ENCODE assay signal across 8 cellular contexts in the genomic region with DNA sequence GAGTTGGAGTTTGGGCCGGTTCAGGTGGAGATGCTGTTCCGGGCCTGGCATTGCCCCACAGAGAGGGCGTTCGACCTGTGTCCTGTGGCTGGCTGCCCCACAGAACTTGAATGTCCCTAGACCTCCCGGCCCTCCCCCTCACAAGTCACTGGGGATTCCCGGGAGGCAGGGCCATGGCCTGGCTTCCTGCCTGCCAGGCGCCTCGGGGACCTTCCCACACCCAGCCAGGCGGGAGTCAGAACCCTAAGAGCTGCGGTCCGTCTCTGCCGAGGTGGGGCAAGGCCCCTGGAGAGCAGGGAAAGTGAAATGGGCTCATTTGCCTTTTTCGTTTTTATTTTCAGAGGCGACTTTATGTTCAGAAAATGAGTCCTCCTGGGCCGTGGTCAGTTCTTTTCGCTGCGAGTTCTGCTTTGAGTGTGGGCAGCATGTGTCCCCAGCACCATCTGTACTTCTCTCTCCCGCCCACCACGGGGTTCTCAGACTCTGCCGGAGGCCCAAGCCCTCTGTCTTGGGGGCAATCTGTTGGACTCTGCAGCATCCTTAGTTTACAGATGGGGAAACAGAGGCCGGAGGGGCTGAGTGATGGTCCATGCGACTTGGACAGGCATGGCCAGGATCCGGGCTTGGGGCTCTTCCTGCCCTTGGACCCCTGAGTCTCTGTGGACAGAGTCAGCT. TPM values are rescaled to one million over a fixed set of nuclear protein-coding genes. Genes with fewer than 3 reads are reported as not detected.
DNase-seq lines count a peak whose midpoint lies in the region; ATAC-seq and TF ChIP-seq lines count a peak whose summit lies in the region.

No MANE protein-coding gene starts in this region.

- no peaks in the 10 kb centered on the region for H3K9me2 ChIP-seq in Karpas-422 (replicated peaks; ENCODE audit: insufficient read depth, low read length)

- H3K4me3 Mint-ChIP-seq in CD4-positive, CD25-positive, alpha-beta regulatory T cell, result peak overlapping the region; percentile 77 to 99 (median 90)
- no peak overlapping the region for H3K4me3 Mint-ChIP-seq in type B pancreatic cell

- no peaks in the 10 kb centered on the region for H3K9me3 ChIP-seq in CD4-positive, CD25-positive, alpha-beta regulatory T cell (ENCODE audit: control insufficient read depth in 2 of 2, low read length in 2 of 2)
- no peaks in the 10 kb centered on the region for H3K9me3 ChIP-seq in Karpas-422 (ENCODE audit: low read length)

- H3K9ac ChIP-seq in Karpas-422 (ENCODE audit: low read length), result peak overlapping the region; percentile 99

- peak overlapping the region; percentile 100 for H3K27ac Mint-ChIP-seq in CD4-positive, CD25-positive, alpha-beta regulatory T cell
- H3K27ac Mint-ChIP-seq in type B pancreatic cell, result no peak overlapping the region

- peaks cover 73% of the 10 kb centered on the region for H4K20me1 ChIP-seq in Karpas-422 (ENCODE audit: insufficient read depth, low read depth, low read length)

- peak overlapping the region; percentile 95 for H3K4me2 ChIP-seq in Karpas-422 (ENCODE audit: low read depth, low read length, poor library complexity, severe bottlenecking)

- peaks cover 21% of the 10 kb centered on the region for H3K79me2 ChIP-seq in Karpas-422 (ENCODE audit: low read length)

- H3K27me3 ChIP-seq in CD4-positive, CD25-positive, alpha-beta regulatory T cell (ENCODE audit: control insufficient read depth, insufficient read depth, low read length), result no peaks in the 10 kb centered on the region
- H3K27me3 ChIP-seq in Karpas-422 (ENCODE audit: low read length), result no peaks in the 10 kb centered on the region

- H3K36me3 Mint-ChIP-seq in CD4-positive, CD25-positive, alpha-beta regulatory T cell, result peaks cover 68% of the 10 kb centered on the region
- H3K36me3 Mint-ChIP-seq in type B pancreatic cell, result peaks cover 12% of the 10 kb centered on the region

- TF ChIP-seq CTCF in coronary artery (IDR thresholded peaks at IDR 0.05), result no peak
- no peak for TF ChIP-seq CTCF in type B pancreatic cell (conservative IDR thresholded peaks at IDR 0.05)

- H2AFZ ChIP-seq in Karpas-422 (ENCODE audit: low read length), result no peak overlapping the region

- peaks cover 78% of the 10 kb centered on the region for H3K36me3 ChIP-seq in CD4-positive, CD25-positive, alpha-beta regulatory T cell (ENCODE audit: control insufficient read depth, insufficient read depth, low read length)
- H3K36me3 ChIP-seq in Karpas-422 (ENCODE audit: insufficient read depth, low read length), result peaks cover 60% of the 10 kb centered on the region

- no peak for ATAC-seq in CD4-positive, CD25-positive, alpha-beta regulatory T cell (ENCODE audit: low read depth in 2 of 2)
- ATAC-seq in GM19397 (IDR thresholded peaks at IDR 0.05; ENCODE audit: unreplicated experiment) (peak; percentile 39), sciatic nerve (peak; percentile 14)

- H3K27me3 Mint-ChIP-seq in CD4-positive, CD25-positive, alpha-beta regulatory T cell, result peaks cover 20% of the 10 kb centered on the region
- no peaks in the 10 kb centered on the region for H3K27me3 Mint-ChIP-seq in type B pancreatic cell

- peaks cover 100% of the 10 kb centered on the region for H3K4me1 ChIP-seq in CD4-positive, CD25-positive, alpha-beta regulatory T cell (ENCODE audit: control insufficient read depth, insufficient read depth, low read length, poor library complexity, severe bottlenecking)
- peaks cover 91% of the 10 kb centered on the region for H3K4me1 ChIP-seq in Karpas-422 (ENCODE audit: low read length)

- peak overlapping the region; percentile 94 for H3K27ac ChIP-seq in CD4-positive, CD25-positive, alpha-beta regulatory T cell (ENCODE audit: insufficient read depth, low read length, poor library complexity, severe bottlenecking)
- peak overlapping the region; percentile 98 for H3K27ac ChIP-seq in Karpas-422 (ENCODE audit: low read length)
- peak overlapping the region; percentile 3 to 5 for H3K27ac ChIP-seq in coronary artery

- DNase-seq in CD4-positive, CD25-positive, alpha-beta regulatory T cell, result peak in 2 of 3 donors; percentile 52 to 54
- DNase-seq in Karpas-422, result peak; percentile 77
- DNase-seq in coronary artery (ENCODE audit: low spot score), result no peak
- DNase-seq in sciatic nerve (ENCODE audit: low spot score), result no peak
- DNase-seq in DMS153 (lab: John Stamatoyannopoulos, UW), result no peak
- DNase-seq in type B pancreatic cell (ENCODE audit: extremely low spot score, unreplicated experiment), result no peak
- no peak for DNase-seq in superior temporal gyrus (ENCODE audit: extremely low spot score)

- intact Hi-C loops in sciatic nerve (cut with DNase I), result loop anchor here (10.0 kb wide), 1 partner anchor 195 kb away; no protein-coding TSS in a partner anchor

- peaks cover 4 to 98% (median 46%) of the 10 kb centered on the region in 4 donors for H3K4me1 Mint-ChIP-seq in CD4-positive, CD25-positive, alpha-beta regulatory T cell
- peaks cover 23% of the 10 kb centered on the region for H3K4me1 Mint-ChIP-seq in type B pancreatic cell (ENCODE audit: unreplicated experiment)

- peaks cover 0 to 5% (median 0%) of the 10 kb centered on the region in 7 donors for H3K9me3 Mint-ChIP-seq in CD4-positive, CD25-positive, alpha-beta regulatory T cell
- no peaks in the 10 kb centered on the region for H3K9me3 Mint-ChIP-seq in type B pancreatic cell

- H3K4me3 ChIP-seq in CD4-positive, CD25-positive, alpha-beta regulatory T cell (ENCODE audit: low read depth, low read length), result peak overlapping the region; percentile 82
- H3K4me3 ChIP-seq in Karpas-422 (ENCODE audit: low read length), result peak overlapping the region; percentile 99
- no peak overlapping the region for H3K4me3 ChIP-seq in coronary artery

RNA-seq across cellular contexts. Expression of a gene that starts 8.5 kb away (rescaled TPM):
- total RNA-seq in CD4-positive, CD25-positive, alpha-beta regulatory T cell, result 322 TPM
- polyA plus RNA-seq in CD4-positive, CD25-positive, alpha-beta regulatory T cell, result 100 to 1,000 TPM in 2 of 4 donors, 10 to 100 TPM in 2; 71.9 to 163 (median 102) TPM
- 261 and 436 TPM in 2 replicates for total RNA-seq in Karpas-422 (2014; rRNA removed; shearing (Covaris generic); ENCODE audit: low replicate concordance)
- total RNA-seq in sciatic nerve (28.1 TPM), type B pancreatic cell (ENCODE audit: low replicate concordance) (15.2 and 26.5 TPM in 2 replicates)

RNA-seq across cellular contexts. Expression of a gene that starts 48.7 kb away (rescaled TPM):
- total RNA-seq in CD4-positive, CD25-positive, alpha-beta regulatory T cell, result 33.0 TPM
- polyA plus RNA-seq in CD4-positive, CD25-positive, alpha-beta regulatory T cell, result 10 to 100 TPM; 34.5 to 52.1 (median 42.8) TPM
- total RNA-seq in Karpas-422 (2014; rRNA removed; shearing (Covaris generic); ENCODE audit: low replicate concordance), result 19.0 and 59.6 TPM in 2 replicates
- total RNA-seq in sciatic nerve (17.5 TPM), type B pancreatic cell (ENCODE audit: low replicate concordance) (38.2 and 46.5 TPM in 2 replicates)

Comparison
In these comparisons a context has a peak if more than half of its experiments do, and no peak if none do; other contexts are left out.
1. ATAC-seq: peak in GM19397 (single experiment) and sciatic nerve (single experiment); none in CD4-positive, CD25-positive, alpha-beta regulatory T cell (0 of 2).
2. DNase-seq: peak in CD4-positive, CD25-positive, alpha-beta regulatory T cell (2 of 3) and Karpas-422 (single experiment); none in coronary artery (single experiment), sciatic nerve (single experiment), DMS153 (single experiment), type B pancreatic cell (single experiment) and superior temporal gyrus (single experiment).
3. H3K27ac ChIP-seq: peak in every context shown above with its lines; median percentile 98 in Karpas-422; 94 in CD4-positive, CD25-positive, alpha-beta regulatory T cell; 4 in coronary artery.